In genomic region chr22:25153961-25154685, GRCh38 we compare ENCODE assay signal across 9 cellular contexts. TPM values are rescaled to one million over a fixed set of nuclear protein-coding genes. Genes with fewer than 3 reads are reported as not detected.
DNase-seq lines count a peak whose midpoint lies in the region; ATAC-seq and TF ChIP-seq lines count a peak whose summit lies in the region.
"Had no signal": no experiment of that assay in that cellular context is flagged by ENCODE, and none has a peak within 500 bp of the region (broad histone marks: within the 10 kb centered on the region; RNA-seq: fewer than 3 reads in every experiment).

No MANE protein-coding gene starts in this region.

- H3K4me1 ChIP-seq in left lung (peaks cover 14% of the 10 kb centered on the region in 2 donors), tibial artery (peaks cover 0 to 52% (median 38%) of the 10 kb centered on the region in 4 donors)

- intact Hi-C loops in left lung (cut with DNase I), result no loop called here
- intact Hi-C loops in tibial artery (cut with DNase I; ENCODE audit: low total_unique reads), result no loop called here

- DNase-seq in NCI-H226 (peak; percentile 54), left lung (peak in 1 of 2 donors; percentile 78), tibial artery (peak; percentile 77 to 88), NCI-H1092 (lab: John Stamatoyannopoulos, UW) (no peak)

- TF ChIP-seq CTCF in left lung (IDR thresholded peaks at IDR 0.05), result no peak
- no peak for TF ChIP-seq CTCF in tibial artery (IDR thresholded peaks at IDR 0.05)

- H3K4me3 ChIP-seq in left lung (no peak overlapping the region), tibial artery (no peak overlapping the region)

- H3K27me3 ChIP-seq in left lung (no peaks in the 10 kb centered on the region), tibial artery (no peaks in the 10 kb centered on the region)

- H3K27ac ChIP-seq in cingulate gyrus (ENCODE audit: low read depth, low read length) (peak overlapping the region; percentile 8), left lung (peak overlapping the region; percentile 53 to 62), tibial artery (peak overlapping the region; percentile 69 to 74)

- H3K9me3 ChIP-seq in left lung (no peaks in the 10 kb centered on the region), tibial artery (no peaks in the 10 kb centered on the region)

- no peaks in the 10 kb centered on the region for H3K36me3 ChIP-seq in left lung
- no peaks in the 10 kb centered on the region for H3K36me3 ChIP-seq in tibial artery

- ATAC-seq in left lung (peak; percentile 98), HG03378 (IDR thresholded peaks at IDR 0.05; ENCODE audit: unreplicated experiment) (no peak), GM18873 (IDR thresholded peaks at IDR 0.05; ENCODE audit: low FRiP score, unreplicated experiment) (no peak), HG03354 (IDR thresholded peaks at IDR 0.05; ENCODE audit: poor library complexity, severe bottlenecking, unreplicated experiment) (no peak)

RNA-seq across cellular contexts. Expression of gene CRYBB3, which starts 45.5 kb away (rescaled TPM):
- under 1 TPM in 1 of 2 donors, not detected in 1; 0.58 TPM for total RNA-seq in left lung
- total RNA-seq: dermis microvascular lymphatic vessel endothelial cell had no signal

Comparison
In these comparisons a context has a peak if more than half of its experiments do, and no peak if none do; other contexts are left out.
1. H3K27ac ChIP-seq: peak in every context shown above with its lines; median percentile 72 in tibial artery; 58 in left lung; 8 in cingulate gyrus.